Comparison of ENCODE assay signal across 21 cellular contexts in the genomic region with DNA sequence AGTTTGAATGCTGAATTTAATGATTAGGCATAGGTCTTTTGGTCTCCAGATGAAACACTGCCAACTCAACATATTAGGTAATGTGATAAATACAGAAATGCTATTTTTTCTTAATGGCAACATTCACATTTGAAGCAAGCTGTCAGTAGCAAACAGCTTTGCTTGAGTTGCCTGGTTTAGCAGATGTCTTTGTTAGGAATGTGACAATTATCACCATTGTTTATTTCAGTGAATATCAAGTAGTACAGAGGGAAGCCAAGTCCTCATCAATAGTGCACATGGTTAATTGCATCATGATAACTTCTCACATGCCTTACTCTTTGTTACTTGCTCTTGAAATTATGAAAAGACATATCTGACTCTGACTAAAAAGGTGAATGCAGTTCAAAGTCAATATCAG.
"Had no signal": no experiment of that assay in that cellular context is flagged by ENCODE, and none has a peak within 500 bp of the region (broad histone marks: within the 10 kb centered on the region; RNA-seq: fewer than 3 reads in every experiment).

No MANE protein-coding gene starts in this region.

- H3K9me3 ChIP-seq: ascending aorta, left lung, mucosa of descending colon, right atrium auricular region had no signal

- H3K9me3 Mint-ChIP-seq: activated CD4-positive, alpha-beta memory T cell treated with anti-CD3 and anti-CD28 coated beads, Interleukin-2, amount 10 ng/mL, durations not matched to agents 7 days and 5 days; activated T-cell treated with anti-CD3 and anti-CD28 coated beads, Interleukin-2, amount 50 U/mL, for 24 hours; activated T-helper 2 cell treated with anti-CD3 and anti-CD28 coated beads, Interferon-gamma antibody, Interleukin-2, Interleukin-4, amounts not matched to agents 10 μg/mL and 5 μg/mL and 100 μg/mL, durations not matched to agents 14 hours and 24 hours and 36 hours; effector memory CD8-positive, alpha-beta T cell; naive B cell; neural crest cell; type B pancreatic cell had no signal

- H3K4me1 Mint-ChIP-seq: activated CD4-positive, alpha-beta memory T cell treated with anti-CD3 and anti-CD28 coated beads, Interleukin-2, amount 10 ng/mL, durations not matched to agents 7 days and 5 days; neural crest cell had no signal

- ATAC-seq: effector memory CD8-positive, alpha-beta T cell; left lung; mucosa of descending colon had no signal

- H3K36me3 ChIP-seq: ascending aorta, left lung, right atrium auricular region had no signal

- H3K27me3 ChIP-seq: ascending aorta, left lung, right atrium auricular region had no signal

- H3K27ac Mint-ChIP-seq: activated CD4-positive, alpha-beta memory T cell treated with anti-CD3 and anti-CD28 coated beads, Interleukin-2, amount 10 ng/mL, durations not matched to agents 7 days and 5 days; activated T-cell treated with anti-CD3 and anti-CD28 coated beads, Interleukin-2, amount 50 U/mL, for 24 hours; activated T-helper 2 cell treated with anti-CD3 and anti-CD28 coated beads, Interferon-gamma antibody, Interleukin-2, Interleukin-4, amounts not matched to agents 10 μg/mL and 5 μg/mL and 100 μg/mL, durations not matched to agents 14 hours and 24 hours and 36 hours; effector memory CD8-positive, alpha-beta T cell; naive B cell; progenitor cell of endocrine pancreas; type B pancreatic cell had no signal

- H3K27me3 Mint-ChIP-seq: activated CD4-positive, alpha-beta memory T cell treated with anti-CD3 and anti-CD28 coated beads, Interleukin-2, amount 10 ng/mL, durations not matched to agents 7 days and 5 days; activated T-cell treated with anti-CD3 and anti-CD28 coated beads, Interleukin-2, amount 50 U/mL, for 24 hours; effector memory CD8-positive, alpha-beta T cell; naive B cell; progenitor cell of endocrine pancreas; type B pancreatic cell had no signal

- H3K36me3 Mint-ChIP-seq: naive B cell, type B pancreatic cell had no signal

- H3K4me3 Mint-ChIP-seq: activated CD4-positive, alpha-beta memory T cell treated with anti-CD3 and anti-CD28 coated beads, Interleukin-2, amount 10 ng/mL, durations not matched to agents 7 days and 5 days; activated T-cell treated with anti-CD3 and anti-CD28 coated beads, Interleukin-2, amount 50 U/mL, for 24 hours; effector memory CD8-positive, alpha-beta T cell; naive B cell; neural crest cell; type B pancreatic cell had no signal

- H3K4me1 ChIP-seq: ascending aorta, left lung, right atrium auricular region had no signal

- DNase-seq: activated CD4-positive, alpha-beta memory T cell treated with anti-CD3 and anti-CD28 coated beads, Interleukin-2, amount 10 ng/mL, durations not matched to agents 7 days and 5 days; activated CD4-positive, alpha-beta T cell treated with anti-CD3 and anti-CD28 coated beads for 48 hours; activated CD4-positive, CD25-positive, alpha-beta regulatory T cell; activated naive CD4-positive, alpha-beta T cell treated with anti-CD3 and anti-CD28 coated beads, Interleukin-2, amount 50 U/mL, for 16 hours; activated T-cell treated with anti-CD3 and anti-CD28 coated beads, Interleukin-2, amount 50 U/mL, for 24 hours; dermis blood vessel endothelial cell; effector memory CD8-positive, alpha-beta T cell; glutamatergic neuron; left lung; mucosa of descending colon; naive B cell; stimulated activated CD4-positive, alpha-beta T cell treated with anti-CD3 and anti-CD28 coated beads, Interleukin-2, amount 100 ng/mL, for 24 hours; stimulated activated naive CD4-positive, alpha-beta T cell treated with Interleukin-2 at 50 U/mL for 16 hours; T-helper 1 cell; T-helper 9 cell had no signal

- H3K27ac ChIP-seq: ascending aorta, left lung, right atrium auricular region had no signal

- H3K4me3 ChIP-seq: ascending aorta, left lung, mucosa of descending colon, right atrium auricular region had no signal
